In the genomic region with DNA sequence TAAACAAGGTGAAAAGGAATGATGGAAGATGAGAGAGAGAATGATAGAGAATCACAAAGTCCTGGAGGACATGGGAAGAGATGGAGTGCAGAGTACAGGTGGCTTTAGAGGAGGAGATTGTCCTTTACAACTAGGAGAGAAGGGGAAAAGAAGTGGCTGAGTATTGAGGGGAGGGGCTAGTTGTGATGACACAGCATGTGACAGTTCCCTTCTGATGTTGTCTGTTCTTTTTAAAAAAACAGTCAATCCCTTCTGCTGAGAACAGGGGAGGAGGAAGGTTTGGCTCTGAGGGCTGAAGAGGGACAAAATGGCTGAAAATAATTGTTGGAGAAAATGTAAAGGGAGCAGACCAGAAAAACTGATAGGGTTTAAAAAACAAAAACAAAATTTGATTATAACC, we compare ENCODE assay signal across 28 cellular contexts. TPM values are rescaled to one million over a fixed set of nuclear protein-coding genes. Genes with fewer than 3 reads are reported as not detected.
"Had no signal": no experiment of that assay in that cellular context is flagged by ENCODE, and none has a peak within 500 bp of the region (broad histone marks: within the 10 kb centered on the region; RNA-seq: fewer than 3 reads in every experiment).

No MANE protein-coding gene starts in this region.

- FAIRE-seq: endothelial cell of umbilical vein, small intestine had no signal

- H3K27me3 ChIP-seq: body of pancreas, cardiac muscle cell, ovary, sigmoid colon, tibial artery, upper lobe of right lung had no signal

- ATAC-seq: activated CD8-positive, alpha-beta T cell treated with anti-CD3 and anti-CD28 coated beads for 36 hours; body of pancreas; effector memory CD8-positive, alpha-beta T cell; esophagus mucosa; naive thymus-derived CD4-positive, alpha-beta T cell; stimulated activated effector memory CD8-positive, alpha-beta T cell treated with anti-CD3 and anti-CD28 coated beads, Interleukin-12 subunit alpha, Interleukin-12 subunit beta, amount 100 ng/mL, for 72 hours; stimulated activated naive CD8-positive, alpha-beta T cell treated with anti-CD3 and anti-CD28 coated beads, Interleukin-15, amount 100 ng/mL, for 72 hours; upper lobe of right lung had no signal

- H3K36me3 ChIP-seq: cardiac muscle cell, ovary, upper lobe of right lung had no signal

- H3K4me3 ChIP-seq: body of pancreas, cardiac muscle cell, coronary artery, ovary, sigmoid colon, tibial artery, upper lobe of right lung had no signal

- DNase-seq: activated CD4-positive, alpha-beta T cell treated with anti-CD3 and anti-CD28 coated beads, Interleukin-2, amount 50 U/mL, for 1 hour; activated CD8-positive, alpha-beta T cell treated with anti-CD3 and anti-CD28 coated beads for 36 hours; activated naive CD4-positive, alpha-beta T cell; activated T-cell treated with anti-CD3 and anti-CD28 coated beads, Interleukin-2, amount 50 U/mL, for 48 hours; anterior cingulate cortex; body of pancreas; cerebellar nuclear complex; effector memory CD8-positive, alpha-beta T cell; foreskin fibroblast; head of caudate nucleus; hippocampal formation; midbrain; naive thymus-derived CD4-positive, alpha-beta T cell; ovary; sigmoid colon; small intestine; stimulated activated CD4-positive, alpha-beta T cell treated with anti-CD3 and anti-CD28 coated beads, Interleukin-4, amount 100 ng/mL, for 24 hours; stimulated activated naive CD8-positive, alpha-beta T cell treated with anti-CD3 and anti-CD28 coated beads, Interleukin-15, amount 100 ng/mL, for 72 hours; substantia nigra; T1000; tibial artery; upper lobe of right lung had no signal

- H3K4me1 ChIP-seq: body of pancreas, sigmoid colon, tibial artery, upper lobe of right lung had no signal

- H3K27ac ChIP-seq: body of pancreas, cardiac muscle cell, coronary artery, ovary, sigmoid colon, tibial artery, upper lobe of right lung had no signal

- H3K9me3 ChIP-seq: body of pancreas, ovary, sigmoid colon, upper lobe of right lung had no signal

RNA-seq across cellular contexts. Expression of a gene that starts 44.0 kb away (rescaled TPM):
- polyA plus RNA-seq: naive thymus-derived CD4-positive, alpha-beta T cell; neural cell had no signal
